Comparison of ENCODE assay signal across 1 cellular context in genomic region chr1:75265792-75266191, GRCh38.
TF ChIP-seq lines count a peak whose summit lies in the region.

No MANE protein-coding gene starts in this region.

TF ChIP-seq in HepG2, 621 proteins besides CTCF, POLR2A, EP300 and RAD21 (continued from another document):
- no peak for TF ChIP-seq TFE3 (CRISPR knock-in tag; IDR thresholded peaks at IDR 0.05)
- TF ChIP-seq ZSCAN25 (CRISPR knock-in tag; IDR thresholded peaks at IDR 0.05): no peak
- peak; percentile 10; the same call in 1 of the 2 replicates for TF ChIP-seq BCL6 (CRISPR knock-in tag; IDR thresholded peaks at IDR 0.05)
- no peak for TF ChIP-seq ZGPAT (CRISPR knock-in tag; IDR thresholded peaks at IDR 0.05)
- no peak for TF ChIP-seq ZNF501 (CRISPR knock-in tag; IDR thresholded peaks at IDR 0.05)
- no peak for TF ChIP-seq ZFP36L1 (CRISPR knock-in tag; IDR thresholded peaks at IDR 0.05)
- TF ChIP-seq ZNF546 (CRISPR knock-in tag; conservative IDR thresholded peaks at IDR 0.05): no peak
- TF ChIP-seq ZNF264 (CRISPR knock-in tag; IDR thresholded peaks at IDR 0.05): no peak
- no peak for TF ChIP-seq CREB1 (IDR thresholded peaks at IDR 0.05)
- TF ChIP-seq CREB1 (CRISPR knock-in tag; IDR thresholded peaks at IDR 0.05): no peak
- TF ChIP-seq STAG1 (CRISPR knock-in tag; IDR thresholded peaks at IDR 0.05): peak; percentile 70
- no peak for TF ChIP-seq ZBTB3 (CRISPR knock-in tag; IDR thresholded peaks at IDR 0.05; ENCODE audit: borderline replicate concordance, low read depth)
- no peak for TF ChIP-seq FOXA3 (CRISPR knock-in tag; IDR thresholded peaks at IDR 0.05)
- no peak for TF ChIP-seq TP53 (CRISPR knock-in tag; conservative IDR thresholded peaks at IDR 0.05)
- no peak for TF ChIP-seq MAX (IDR thresholded peaks at IDR 0.05)
- no peak for TF ChIP-seq HOXA9 (CRISPR knock-in tag; IDR thresholded peaks at IDR 0.05; ENCODE audit: borderline replicate concordance)
- TF ChIP-seq ZNF672 (CRISPR knock-in tag; IDR thresholded peaks at IDR 0.05): no peak
- TF ChIP-seq MXD4 (CRISPR knock-in tag; IDR thresholded peaks at IDR 0.05): no peak
- TF ChIP-seq SMC3 (IDR thresholded peaks at IDR 0.05; ENCODE audit: low read length): peak; percentile 62
- TF ChIP-seq GZF1 (CRISPR knock-in tag; IDR thresholded peaks at IDR 0.05): no peak
- no peak for TF ChIP-seq TGIF2 (CRISPR knock-in tag; IDR thresholded peaks at IDR 0.05)
- TF ChIP-seq TCF7 (IDR thresholded peaks at IDR 0.05; ENCODE audit: low read depth): peak; percentile 74
- no peak for TF ChIP-seq ZNF780A (CRISPR knock-in tag; IDR thresholded peaks at IDR 0.05)
- TF ChIP-seq PLSCR1 (CRISPR knock-in tag; IDR thresholded peaks at IDR 0.05; ENCODE audit: borderline replicate concordance): no peak
- TF ChIP-seq BRF2 (CRISPR knock-in tag; IDR thresholded peaks at IDR 0.05): no peak
- TF ChIP-seq GATA4 (IDR thresholded peaks at IDR 0.05; ENCODE audit: borderline replicate concordance, low read depth): no peak
- TF ChIP-seq CBX1 (IDR thresholded peaks at IDR 0.05; ENCODE audit: low read depth): no peak
- peak; percentile 33; the same call in 1 of the 2 replicates for TF ChIP-seq PAXIP1 (CRISPR knock-in tag; conservative IDR thresholded peaks at IDR 0.05)
- TF ChIP-seq ZNF564 (CRISPR knock-in tag; IDR thresholded peaks at IDR 0.05): no peak
- no peak for TF ChIP-seq ZBTB21 (CRISPR knock-in tag; IDR thresholded peaks at IDR 0.05)
- TF ChIP-seq ZNF674 (CRISPR knock-in tag; IDR thresholded peaks at IDR 0.05; ENCODE audit: low read depth): no peak
- TF ChIP-seq GTF2F1 (IDR thresholded peaks at IDR 0.05; ENCODE audit: low read length): no peak
- no peak for TF ChIP-seq ZNF263 (CRISPR knock-in tag; IDR thresholded peaks at IDR 0.05)
- TF ChIP-seq ZNF747 (CRISPR knock-in tag; IDR thresholded peaks at IDR 0.05; ENCODE audit: borderline replicate concordance): no peak
- TF ChIP-seq ASH2L (IDR thresholded peaks at IDR 0.05; ENCODE audit: insufficient read length, low read depth, low read length): peak; percentile 54
- TF ChIP-seq ELF3 (CRISPR knock-in tag; IDR thresholded peaks at IDR 0.05): no peak
- no peak for TF ChIP-seq ZNF615 (CRISPR knock-in tag; IDR thresholded peaks at IDR 0.05; ENCODE audit: borderline replicate concordance)
- no peak for TF ChIP-seq ZBTB4 (CRISPR knock-in tag; IDR thresholded peaks at IDR 0.05; ENCODE audit: borderline replicate concordance)
- TF ChIP-seq TFAP4 (IDR thresholded peaks at IDR 0.05; ENCODE audit: borderline replicate concordance, low read depth): no peak
- TF ChIP-seq ZNF704 (CRISPR knock-in tag; IDR thresholded peaks at IDR 0.05; ENCODE audit: borderline replicate concordance): no peak
- no peak for TF ChIP-seq PHF8 (CRISPR knock-in tag; IDR thresholded peaks at IDR 0.05)
- peak; percentile 45; the same call in 1 of the 2 replicates for TF ChIP-seq TCF7L2 (IDR thresholded peaks at IDR 0.05; ENCODE audit: low read depth, low read length)
- TF ChIP-seq SIN3A (IDR thresholded peaks at IDR 0.05; ENCODE audit: borderline replicate concordance, low read depth, low read length): no peak
- TF ChIP-seq SOX13 (IDR thresholded peaks at IDR 0.05): no peak
- peak in 1 of 2 experiments; percentile 39; a peak in 1 of 4 replicates for TF ChIP-seq SOX13 (CRISPR knock-in tag; conservative IDR thresholded peaks at IDR 0.05 in 1 of 2, IDR thresholded peaks at IDR 0.05 in 1 of 2)
- no peak for TF ChIP-seq PRDM4 (CRISPR knock-in tag; IDR thresholded peaks at IDR 0.05; ENCODE audit: borderline replicate concordance)
- TF ChIP-seq ZNF557 (CRISPR knock-in tag; IDR thresholded peaks at IDR 0.05): no peak
- TF ChIP-seq MIER3 (CRISPR knock-in tag; IDR thresholded peaks at IDR 0.05; ENCODE audit: borderline replicate concordance): no peak
